ENCODE assay signal across 13 cellular contexts in the genomic region with DNA sequence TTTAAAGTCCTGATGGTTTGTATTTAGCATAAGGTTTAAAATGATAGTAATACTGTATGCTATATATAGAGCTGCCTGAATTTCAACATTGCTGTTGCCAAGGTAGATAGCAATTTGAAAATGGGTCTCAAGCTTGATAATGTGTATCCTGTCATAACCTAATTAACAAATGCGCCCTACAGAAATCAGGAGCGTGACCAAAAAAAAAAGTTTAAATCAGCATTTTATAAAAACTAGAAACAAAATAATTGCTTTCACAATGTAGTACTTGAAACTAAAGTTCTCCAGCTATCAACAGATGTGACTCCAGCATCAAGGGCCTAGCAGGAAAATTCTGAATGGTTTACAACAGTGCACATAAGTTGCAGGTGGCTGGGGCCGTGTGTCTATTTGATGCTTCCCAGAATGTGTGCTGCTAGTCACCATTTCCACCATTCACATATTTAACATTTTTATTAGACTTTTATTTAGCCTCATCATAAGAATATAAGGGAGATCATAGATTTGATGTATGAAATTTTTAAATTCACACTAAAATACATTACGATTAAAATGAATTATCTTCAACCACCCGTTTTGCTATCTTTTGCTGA. TPM values are rescaled to one million over a fixed set of nuclear protein-coding genes. Genes with fewer than 3 reads are reported as not detected.
DNase-seq lines count a peak whose midpoint lies in the region; ATAC-seq, FAIRE-seq and TF ChIP-seq lines count a peak whose summit lies in the region.
"Had no signal": no experiment of that assay in that cellular context is flagged by ENCODE, and none has a peak within 500 bp of the region (broad histone marks: within the 10 kb centered on the region; RNA-seq: fewer than 3 reads in every experiment).

No MANE protein-coding gene starts in this region.

- H2BK120ac ChIP-seq in H1 (replicated peaks; ENCODE audit: low read depth, low read length): no peak overlapping the region

- H2BK15ac ChIP-seq in H1 (ENCODE audit: low read length): no peak overlapping the region

- no peak for TF ChIP-seq RAD21 in H1 (IDR thresholded peaks at IDR 0.05 in 1 of 2, conservative IDR thresholded peaks at IDR 0.05 in 1 of 2; ENCODE audit: low read depth in 2 of 2, low read length in 2 of 2)

- no peak overlapping the region for H3K4me3 Mint-ChIP-seq in activated naive CD4-positive, alpha-beta T cell treated with anti-CD3 and anti-CD28 coated beads for 36 hours
- H3K4me3 Mint-ChIP-seq in CD4-positive, alpha-beta memory T cell: no peak overlapping the region
- H3K4me3 Mint-ChIP-seq in T-helper 17 cell: no peak overlapping the region
- H3K4me3 Mint-ChIP-seq: H9 had no signal

- no peak overlapping the region for H2BK5ac ChIP-seq in H1 (ENCODE audit: low read depth, low read length)

- in situ Hi-C loops in HAP-1 (cut with MboI; ENCODE audit: low sequenced_read_pairs): no loop called here

- no peaks in the 10 kb centered on the region; the same call in 1 of the 2 replicates for H3K23me2 ChIP-seq in H1 (ENCODE audit: low read depth, low read length)

- TF ChIP-seq CTCF in H1 (IDR thresholded peaks at IDR 0.05; ENCODE audit: control extremely low read depth in 1 of 3, insufficient read depth in 1 of 3, low read depth in 1 of 3, low read length in 3 of 3): no peak

- H3K23ac ChIP-seq in H1 (ENCODE audit: insufficient read length): no peak overlapping the region

- no peak overlapping the region for H3K9ac ChIP-seq in H1 (replicated peaks in 1 of 4; ENCODE audit: extremely low read depth in 1 of 4, low read depth in 3 of 4, low read length in 3 of 4)

- H3K18ac ChIP-seq in H1 (ENCODE audit: extremely low read depth, low read length): no peak overlapping the region

- no peak overlapping the region for H3K4me2 ChIP-seq in H1 (ENCODE audit: insufficient read depth in 1 of 2, low read depth in 2 of 2, low read length in 2 of 2)

- 92% methylated on average over 5 of the region's 5 CpGs; no CpG with 5 or more reads in 1 of the 2 experiments for WGBS in H1 (ENCODE audit: extremely low coverage in 1 of 2, insufficient coverage in 1 of 2, insufficient read length in 1 of 2, insufficient replicate concordance in 2 of 2, low coverage in 1 of 2, low lambda C conversion rate in 2 of 2, missing lambda C conversion rate in 1 of 2), 2 experiments

- H3K4ac ChIP-seq in H1 (replicated peaks; ENCODE audit: insufficient read length, low read depth, low read length): no peak overlapping the region

- H4K20me1 ChIP-seq in H1 (replicated peaks in 1 of 2; ENCODE audit: control insufficient read depth in 1 of 2, insufficient read depth in 2 of 2, low read length in 2 of 2): peaks cover 25 to 28% of the 10 kb centered on the region in 2 experiments

- H4K91ac ChIP-seq in H1 (replicated peaks; ENCODE audit: insufficient read length, low read length): no peak overlapping the region

- intact Hi-C loops in activated naive CD4-positive, alpha-beta T cell treated with anti-CD3 and anti-CD28 coated beads for 36 hours (cut with micrococcal nuclease): no loop called here
- intact Hi-C loops in CD4-positive, alpha-beta memory T cell (cut with micrococcal nuclease): loop anchor here (1.0 kb wide), 1 partner anchor 11 kb away; no protein-coding TSS in a partner anchor

- no peak overlapping the region for H3K27ac ChIP-seq in CD4-positive, alpha-beta memory T cell (ENCODE audit: low read depth, low read length)
- no peak overlapping the region for H3K27ac ChIP-seq in H1 (ENCODE audit: low read depth, low read length)

- H3K36me3 Mint-ChIP-seq in activated naive CD4-positive, alpha-beta T cell treated with anti-CD3 and anti-CD28 coated beads for 36 hours (ENCODE audit: low read depth): peaks cover 38% of the 10 kb centered on the region
- H3K36me3 Mint-ChIP-seq in activated naive CD4-positive, alpha-beta T cell treated with anti-CD3 and anti-CD28 coated beads, Interleukin-2, amount 50 U/mL, for 72 hours: peaks cover 29 to 32% of the 10 kb centered on the region in 2 donors
- H3K36me3 Mint-ChIP-seq in CD4-positive, alpha-beta memory T cell: peaks cover 35 to 57% of the 10 kb centered on the region in 2 donors
- H3K36me3 Mint-ChIP-seq in T-helper 17 cell (ENCODE audit: low read depth): peaks cover 16% of the 10 kb centered on the region

- peaks cover 6 to 29% of the 10 kb centered on the region in 2 experiments for H3K79me2 ChIP-seq in H1 (ENCODE audit: control insufficient read depth in 1 of 2, insufficient read depth in 2 of 2, low read length in 2 of 2)

- peaks cover 15% of the 10 kb centered on the region for H3K79me1 ChIP-seq in H1 (ENCODE audit: low read depth, low read length)

- H3K36me3 ChIP-seq in CD4-positive, alpha-beta memory T cell (ENCODE audit: insufficient read depth, low read length): peaks cover 54% of the 10 kb centered on the region
- H3K36me3 ChIP-seq in H1 (ENCODE audit: control insufficient read depth in 2 of 4, insufficient read depth in 4 of 4, low read length in 3 of 4): peaks cover 27 to 52% (median 42%) of the 10 kb centered on the region in 4 experiments
- H3K36me3 ChIP-seq in HAP-1 (replicated peaks): peaks cover 56% of the 10 kb centered on the region

- no peak overlapping the region for H4K8ac ChIP-seq in H1 (ENCODE audit: extremely low read depth, insufficient read depth, low read length)

- DNase-seq in activated naive CD4-positive, alpha-beta T cell treated with anti-CD3 and anti-CD28 coated beads for 36 hours: no peak
- no peak for DNase-seq in activated naive CD4-positive, alpha-beta T cell treated with anti-CD3 and anti-CD28 coated beads, Interleukin-2, amount 50 U/mL, for 72 hours (ENCODE audit: low spot score in 2 of 2)
- DNase-seq in CD4-positive, alpha-beta memory T cell: no peak
- DNase-seq in T-helper 17 cell: no peak
- no peak for DNase-seq in H1 (ENCODE audit: low read depth in 1 of 2, low spot score in 2 of 2)
- no peak for DNase-seq in HAP-1 (ENCODE audit: low spot score in 2 of 2)
- no peak for DNase-seq in mesenteric fat pad (ENCODE audit: low spot score)
- DNase-seq in NCI-H82 treated with DMSO at 0.1 percent for 48 hours (lab: John Stamatoyannopoulos, UW; ENCODE audit: unreplicated experiment): no peak
- DNase-seq: AML-193, H9, KBM-7 had no signal

- H3K4me1 Mint-ChIP-seq in activated naive CD4-positive, alpha-beta T cell treated with anti-CD3 and anti-CD28 coated beads for 36 hours (ENCODE audit: low read depth): peaks cover 36% of the 10 kb centered on the region
- peaks cover 33 to 64% (median 44%) of the 10 kb centered on the region in 4 donors for H3K4me1 Mint-ChIP-seq in CD4-positive, alpha-beta memory T cell
- peaks cover 43% of the 10 kb centered on the region for H3K4me1 Mint-ChIP-seq in T-helper 17 cell

- H3K9me3 Mint-ChIP-seq in activated naive CD4-positive, alpha-beta T cell treated with anti-CD3 and anti-CD28 coated beads for 36 hours: no peaks in the 10 kb centered on the region
- no peaks in the 10 kb centered on the region for H3K9me3 Mint-ChIP-seq in activated naive CD4-positive, alpha-beta T cell treated with anti-CD3 and anti-CD28 coated beads, Interleukin-2, amount 50 U/mL, for 72 hours
- H3K9me3 Mint-ChIP-seq in CD4-positive, alpha-beta memory T cell: no peaks in the 10 kb centered on the region
- H3K9me3 Mint-ChIP-seq: H9 had no signal

- CTCF ChIA-PET in activated naive CD4-positive, alpha-beta T cell treated with anti-CD3 and anti-CD28 coated beads for 36 hours (lab: Charles Lee): interaction anchor here (0.6 to 0.7 kb wide), 4 partner anchors 8 to 134 kb away, joined by 3 to 4 read pairs (median 3); no protein-coding TSS in a partner anchor
- CTCF ChIA-PET in CD4-positive, alpha-beta memory T cell (lab: Charles Lee; ENCODE audit: partially characterized antibody): interaction anchor here (0.7 to 1.6 kb wide), 2 partner anchors 10 to 72 kb away, joined by 3 to 7 read pairs; no protein-coding TSS in a partner anchor
- CTCF ChIA-PET in H1 (lab: Charles Lee; ENCODE audit: partially characterized antibody): interaction anchor here (0.6 to 1.7 kb wide), 7 partner anchors 20 to 182 kb away, joined by 3 to 4 read pairs (median 3); no protein-coding TSS in a partner anchor

- no peak for TF ChIP-seq EP300 in H1 (IDR thresholded peaks at IDR 0.05; ENCODE audit: borderline replicate concordance in 1 of 2, low read depth in 2 of 2, low read length in 2 of 2)

- no peak overlapping the region for H2BK12ac ChIP-seq in H1 (ENCODE audit: low read depth, low read length)

- FAIRE-seq in H1 (lab: Jason Lieb, UNC): no peak

- TF ChIP-seq POLR2A in H1 (IDR thresholded peaks at IDR 0.05; ENCODE audit: control extremely low read depth in 1 of 2, low read depth in 2 of 2, low read length in 2 of 2): no peak; a peak in 1 of 3 replicates

- H3K4me1 ChIP-seq in CD4-positive, alpha-beta memory T cell (ENCODE audit: insufficient read depth, low read length): peaks cover 30% of the 10 kb centered on the region
- H3K4me1 ChIP-seq in H1 (replicated peaks in 1 of 4; ENCODE audit: control insufficient read depth in 3 of 4, insufficient read depth in 4 of 4, low read length in 3 of 4) (no peaks in the 10 kb centered on the region; a peak in 1 of 7 replicates), HAP-1 (no peaks in the 10 kb centered on the region)

- H2BK20ac ChIP-seq in H1 (ENCODE audit: low read length): no peak overlapping the region

- no peaks in the 10 kb centered on the region for H3K27me3 Mint-ChIP-seq in activated naive CD4-positive, alpha-beta T cell treated with anti-CD3 and anti-CD28 coated beads for 36 hours (ENCODE audit: low read depth)
- no peaks in the 10 kb centered on the region for H3K27me3 Mint-ChIP-seq in CD4-positive, alpha-beta memory T cell
- H3K27me3 Mint-ChIP-seq in T-helper 17 cell: no peaks in the 10 kb centered on the region

- H3K14ac ChIP-seq in H1 (ENCODE audit: insufficient read length): no peak overlapping the region

- no peak overlapping the region for H2AFZ ChIP-seq in H1 (ENCODE audit: low read length)

- H4K5ac ChIP-seq in H1 (ENCODE audit: insufficient read length, low read depth, low read length): no peak overlapping the region

- ATAC-seq in activated naive CD4-positive, alpha-beta T cell treated with anti-CD3 and anti-CD28 coated beads, Interleukin-2, amount 50 U/mL, for 72 hours: no peak
- no peak for ATAC-seq in T-helper 17 cell

- H3K27me3 ChIP-seq in CD4-positive, alpha-beta memory T cell (ENCODE audit: insufficient read depth, low read length): no peaks in the 10 kb centered on the region
- no peaks in the 10 kb centered on the region for H3K27me3 ChIP-seq in H1 (replicated peaks in 1 of 4; ENCODE audit: control insufficient read depth in 3 of 4, extremely low read depth in 1 of 4, insufficient read depth in 3 of 4, low read length in 3 of 4)
- no peaks in the 10 kb centered on the region for H3K27me3 ChIP-seq in HAP-1 (ENCODE audit: low read depth)

- H3K56ac ChIP-seq in H1 (replicated peaks; ENCODE audit: insufficient read length, low read depth, low read length): no peak overlapping the region

- H3K9me3 ChIP-seq in CD4-positive, alpha-beta memory T cell (ENCODE audit: control insufficient read depth in 1 of 2, low read length in 2 of 2): no peaks in the 10 kb centered on the region
- H3K9me3 ChIP-seq in T-helper 17 cell (ENCODE audit: control insufficient read depth, low read length, poor library complexity, severe bottlenecking) (no peaks in the 10 kb centered on the region), H1 (ENCODE audit: insufficient read depth in 2 of 2, low read depth in 1 of 2, low read length in 1 of 2) (no peaks in the 10 kb centered on the region), HAP-1 (no peaks in the 10 kb centered on the region)

- H2AK5ac ChIP-seq in H1 (ENCODE audit: low read depth, low read length): no peak overlapping the region

- H3K4me3 ChIP-seq in CD4-positive, alpha-beta memory T cell (ENCODE audit: low read length in 2 of 2): no peak overlapping the region
- H3K4me3 ChIP-seq in H1 (ENCODE audit: extremely low read depth in 1 of 4, insufficient read depth in 2 of 4, low read depth in 3 of 4, low read length in 4 of 4) (no peak overlapping the region), HAP-1 (no peak overlapping the region)

- peak overlapping the region; percentile 37 for H3K27ac Mint-ChIP-seq in activated naive CD4-positive, alpha-beta T cell treated with anti-CD3 and anti-CD28 coated beads for 36 hours
- no peak overlapping the region for H3K27ac Mint-ChIP-seq in activated naive CD4-positive, alpha-beta T cell treated with anti-CD3 and anti-CD28 coated beads, Interleukin-2, amount 50 U/mL, for 72 hours
- H3K27ac Mint-ChIP-seq in CD4-positive, alpha-beta memory T cell: peak overlapping the region in 4 of 7 donors; percentile 19 to 73 (median 52)
- peak overlapping the region; percentile 86 for H3K27ac Mint-ChIP-seq in T-helper 17 cell

- POLR2A ChIA-PET in CD4-positive, alpha-beta memory T cell (lab: Charles Lee; ENCODE audit: partially characterized antibody): interaction anchor here (0.6 to 4.1 kb wide), 8 partner anchors 11 to 587 kb away, joined by 3 to 24 read pairs (median 4); a partner anchor contains a TSS
- POLR2A ChIA-PET in H1 (lab: Charles Lee; ENCODE audit: partially characterized antibody): interaction anchor here (1.2 to 7.5 kb wide), 5 partner anchors 8 to 24 kb away, joined by 4 to 112 read pairs (median 5); a partner anchor contains a TSS

RNA-seq across cellular contexts. Expression of a gene that starts 14.1 kb away (rescaled TPM):
- total RNA-seq in activated naive CD4-positive, alpha-beta T cell treated with anti-CD3 and anti-CD28 coated beads for 36 hours: not detected
- not detected for total RNA-seq in activated naive CD4-positive, alpha-beta T cell treated with anti-CD3 and anti-CD28 coated beads, Interleukin-2, amount 50 U/mL, for 72 hours
- not detected for total RNA-seq in CD4-positive, alpha-beta memory T cell
- not detected for polyA plus RNA-seq in CD4-positive, alpha-beta memory T cell
- total RNA-seq in T-helper 17 cell (not detected), mesenteric fat pad (not detected)
- not detected in 2 replicates for total RNA-seq in H1 (2021; fragmentation: NEBNext Ultra II Directional; extraction: Animal tissue kit (Norgen Biotek cat#: 25700))
- polyA plus RNA-seq in H1 (2011; rRNA removed): not detected in 2 replicates
- not detected for polyA plus RNA-seq in H1 (2011; cell fraction: cytosol; rRNA removed)
- not detected for polyA plus RNA-seq in H1 (2011; cell fraction: nucleus; rRNA removed)
- not detected in 4 replicates for polyA plus RNA-seq in H1 (2012, experiment 1 of 2)
- polyA plus RNA-seq in H1 (2012, experiment 2 of 2): not detected
- not detected for polyA plus RNA-seq in H1 (2013, experiment 1 of 2)
- not detected for polyA plus RNA-seq in H1 (2013, experiment 2 of 2)
- polyA minus RNA-seq in H1 (2011; rRNA and poly(A)+ RNA removed): not detected in 2 replicates
- not detected for polyA minus RNA-seq in H1 (2011; cell fraction: cytosol; rRNA and poly(A)+ RNA removed)
- not detected for polyA minus RNA-seq in H1 (2011; cell fraction: nucleus; rRNA and poly(A)+ RNA removed)
- total RNA-seq: H9, HT1080, Right ventricle myocardium inferior had no signal

RNA-seq across cellular contexts. Expression of a gene that starts 23.5 kb away (rescaled TPM):
- total RNA-seq in activated naive CD4-positive, alpha-beta T cell treated with anti-CD3 and anti-CD28 coated beads for 36 hours: 100 to 1,000 TPM; 379 to 383 TPM
- total RNA-seq in activated naive CD4-positive, alpha-beta T cell treated with anti-CD3 and anti-CD28 coated beads, Interleukin-2, amount 50 U/mL, for 72 hours: 100 to 1,000 TPM; 410 to 434 TPM
- total RNA-seq in CD4-positive, alpha-beta memory T cell: 100 to 1,000 TPM; 204 to 206 TPM
- 100 to 1,000 TPM; 242 to 296 TPM for polyA plus RNA-seq in CD4-positive, alpha-beta memory T cell
- 100 to 1,000 TPM; 131 to 144 TPM for total RNA-seq in T-helper 17 cell
- 389 and 397 TPM in 2 replicates for total RNA-seq in H1 (2021; fragmentation: NEBNext Ultra II Directional; extraction: Animal tissue kit (Norgen Biotek cat#: 25700))
- polyA plus RNA-seq in H1 (2011; rRNA removed): 208 and 209 TPM in 2 replicates
- polyA plus RNA-seq in H1 (2011; cell fraction: cytosol; rRNA removed): 285 TPM
- polyA plus RNA-seq in H1 (2011; cell fraction: nucleus; rRNA removed): 199 TPM
- 322 to 369 TPM (median 332 TPM) in 4 replicates for polyA plus RNA-seq in H1 (2012, experiment 1 of 2)
- 154 TPM for polyA plus RNA-seq in H1 (2012, experiment 2 of 2)
- 167 TPM for polyA plus RNA-seq in H1 (2013, experiment 1 of 2)
- polyA plus RNA-seq in H1 (2013, experiment 2 of 2): 175 TPM
- polyA minus RNA-seq in H1 (2011; rRNA and poly(A)+ RNA removed): 303 and 334 TPM in 2 replicates
- 147 TPM for polyA minus RNA-seq in H1 (2011; cell fraction: cytosol; rRNA and poly(A)+ RNA removed)
- polyA minus RNA-seq in H1 (2011; cell fraction: nucleus; rRNA and poly(A)+ RNA removed): 101 TPM
- 184 TPM for total RNA-seq in mesenteric fat pad

RNA-seq across cellular contexts. Expression of a gene that starts 51.4 kb away (rescaled TPM):
- total RNA-seq in activated naive CD4-positive, alpha-beta T cell treated with anti-CD3 and anti-CD28 coated beads for 36 hours: 1 to 10 TPM; 2.3 to 2.7 TPM
- total RNA-seq in activated naive CD4-positive, alpha-beta T cell treated with anti-CD3 and anti-CD28 coated beads, Interleukin-2, amount 50 U/mL, for 72 hours: 1 to 10 TPM; 2.7 to 4.1 TPM
- 1 to 10 TPM; 3.1 to 5.6 TPM for total RNA-seq in CD4-positive, alpha-beta memory T cell
- 1 to 10 TPM; 4.8 to 7.7 TPM for polyA plus RNA-seq in CD4-positive, alpha-beta memory T cell
- total RNA-seq in T-helper 17 cell: 1 to 10 TPM; 7.9 to 8.7 TPM
- 1.9 TPM in 2 replicates for total RNA-seq in H1 (2021; fragmentation: NEBNext Ultra II Directional; extraction: Animal tissue kit (Norgen Biotek cat#: 25700))
- 1.9 and 2.5 TPM in 2 replicates for polyA plus RNA-seq in H1 (2011; rRNA removed)
- polyA plus RNA-seq in H1 (2011; cell fraction: cytosol; rRNA removed): 1.8 TPM
- 2.7 TPM for polyA plus RNA-seq in H1 (2011; cell fraction: nucleus; rRNA removed)
- 0.97 to 1.6 TPM (median 1.3 TPM) in 4 replicates for polyA plus RNA-seq in H1 (2012, experiment 1 of 2)
- polyA plus RNA-seq in H1 (2012, experiment 2 of 2): 1.8 TPM
- 1.6 TPM for polyA plus RNA-seq in H1 (2013, experiment 1 of 2)
- polyA plus RNA-seq in H1 (2013, experiment 2 of 2): 1.4 TPM
- polyA minus RNA-seq in H1 (2011; rRNA and poly(A)+ RNA removed): 0.57 and 3.0 TPM in 2 replicates
- polyA minus RNA-seq in H1 (2011; cell fraction: cytosol; rRNA and poly(A)+ RNA removed): not detected
- 3.3 TPM for polyA minus RNA-seq in H1 (2011; cell fraction: nucleus; rRNA and poly(A)+ RNA removed)
- total RNA-seq in mesenteric fat pad: 3.9 TPM

Comparison
In these comparisons a context has a peak if more than half of its experiments do, and no peak if none do; other contexts are left out.
1. H3K27ac Mint-ChIP-seq: peak in activated naive CD4-positive, alpha-beta T cell treated with anti-CD3 and anti-CD28 coated beads for 36 hours (single experiment), CD4-positive, alpha-beta memory T cell (4 of 7) and T-helper 17 cell (single experiment); none in activated naive CD4-positive, alpha-beta T cell treated with anti-CD3 and anti-CD28 coated beads, Interleukin-2, amount 50 U/mL, for 72 hours (0 of 2).